In genomic region chr1:29260531-29260930, GRCh38 we compare ENCODE assay signal across 14 cellular contexts. TPM values are rescaled to one million over a fixed set of nuclear protein-coding genes. Genes with fewer than 3 reads are reported as not detected.
DNase-seq lines count a peak whose midpoint lies in the region; ATAC-seq, FAIRE-seq and TF ChIP-seq lines count a peak whose summit lies in the region.
"Had no signal": no experiment of that assay in that cellular context is flagged by ENCODE, and none has a peak within 500 bp of the region (broad histone marks: within the 10 kb centered on the region; RNA-seq: fewer than 3 reads in every experiment).

No MANE protein-coding gene starts in this region.

- FAIRE-seq in endothelial cell of umbilical vein (lab: Jason Lieb, UNC) = no peak
- FAIRE-seq: D721Med, GM19239 had no signal

- H3K27ac Mint-ChIP-seq in natural killer cell = no peak overlapping the region

- CTCF ChIA-PET in BJ (lab: Yijun Ruan, JAX) = interaction anchor here (0.8 to 1.5 kb wide), 3 partner anchors 11 to 24 kb away, joined by 3 read pairs; no protein-coding TSS in a partner anchor
- CTCF ChIA-PET in endothelial cell of umbilical vein (lab: Charles Lee) = interaction anchor here (0.8 to 1.3 kb wide), 2 partner anchors 15 to 1519 kb away, joined by 3 to 4 read pairs; no protein-coding TSS in a partner anchor

- no peak for DNase-seq in BJ (ENCODE audit: low read depth)
- DNase-seq in endothelial cell of umbilical vein (ENCODE audit: low read depth, low spot score) = no peak
- no peak for DNase-seq in natural killer cell
- DNase-seq in stimulated activated CD4-positive, alpha-beta T cell treated with anti-CD3 and anti-CD28 coated beads, Interleukin-15, amount 100 ng/mL, for 24 hours = no peak
- no peak for DNase-seq in GM10266 (ENCODE audit: extremely low spot score)
- DNase-seq in cortex of kidney (lab: John Stamatoyannopoulos, UW) = no peak
- DNase-seq: foreskin melanocyte, HCEC 1CT, PC-9 had no signal

- H3K36me3 ChIP-seq in BJ (ENCODE audit: control insufficient read depth, insufficient read depth, low read length) = peaks cover 2% of the 10 kb centered on the region; the same call in 1 of the 2 replicates
- H3K36me3 ChIP-seq in HUES48 (ENCODE audit: control insufficient read depth, insufficient read depth, low read length) = peaks cover 4% of the 10 kb centered on the region; the same call in 1 of the 2 replicates
- H3K36me3 ChIP-seq in endothelial cell of umbilical vein (ENCODE audit: control insufficient read depth in 2 of 2, extremely low read depth in 1 of 2, insufficient read depth in 2 of 2, low read length in 2 of 2) = no peaks in the 10 kb centered on the region

- no peaks in the 10 kb centered on the region for H4K20me1 ChIP-seq in endothelial cell of umbilical vein (replicated peaks; ENCODE audit: control insufficient read depth, extremely low read depth, insufficient read depth, low read length)

- intact Hi-C loops in endothelial cell of umbilical vein (cut with micrococcal nuclease) = no loop called here
- intact Hi-C loops in natural killer cell (cut with micrococcal nuclease) = no loop called here

- peak overlapping the region; percentile 47 for H3K4me3 ChIP-seq in BJ (ENCODE audit: low read depth, low read length)
- peak overlapping the region; percentile 69 for H3K4me3 ChIP-seq in HUES48 (ENCODE audit: low read depth, low read length)
- H3K4me3 ChIP-seq in endothelial cell of umbilical vein (replicated peaks in 1 of 3; ENCODE audit: insufficient read depth in 1 of 3, low read depth in 1 of 3, low read length in 3 of 3) = no peak overlapping the region
- H3K4me3 ChIP-seq: PC-9 had no signal

- no peak for TF ChIP-seq POLR2A in endothelial cell of umbilical vein (IDR thresholded peaks at IDR 0.05; ENCODE audit: low read depth, low read length)

- H3K27me3 ChIP-seq in BJ (ENCODE audit: control insufficient read depth, insufficient read depth, low read length) = no peaks in the 10 kb centered on the region
- H3K27me3 ChIP-seq in HUES48 (ENCODE audit: control insufficient read depth, insufficient read depth, low read length) = peaks cover 13% of the 10 kb centered on the region
- H3K27me3 ChIP-seq in endothelial cell of umbilical vein (ENCODE audit: control insufficient read depth in 2 of 2, insufficient read depth in 2 of 2, low read length in 2 of 2) = peaks cover 10 to 19% of the 10 kb centered on the region in 2 experiments

- peaks cover 29% of the 10 kb centered on the region for H3K4me1 ChIP-seq in HUES48 (ENCODE audit: control insufficient read depth, insufficient read depth, low read length)
- peaks cover 2% of the 10 kb centered on the region for H3K4me1 ChIP-seq in endothelial cell of umbilical vein (ENCODE audit: control insufficient read depth, extremely low read depth, insufficient read depth, low read length)

- no peaks in the 10 kb centered on the region for H3K79me2 ChIP-seq in endothelial cell of umbilical vein (ENCODE audit: control insufficient read depth, insufficient read depth, low read length)

- H3K4me2 ChIP-seq in endothelial cell of umbilical vein (ENCODE audit: insufficient read depth, low read length) = no peak overlapping the region
- H3K4me2 ChIP-seq: KMS-11, PC-9 had no signal

- H3K4me1 Mint-ChIP-seq in natural killer cell = peaks cover 7 to 10% of the 10 kb centered on the region in 2 donors

- TF ChIP-seq CTCF in BJ (IDR thresholded peaks at IDR 0.05; ENCODE audit: insufficient read depth, low read depth, low read length) = no peak
- no peak for TF ChIP-seq CTCF in endothelial cell of umbilical vein (IDR thresholded peaks at IDR 0.05; ENCODE audit: extremely low read depth in 1 of 2, insufficient read depth in 1 of 2, low read depth in 1 of 2, low read length in 2 of 2)
- no peak for TF ChIP-seq CTCF in natural killer cell (IDR thresholded peaks at IDR 0.05)
- no peak for TF ChIP-seq CTCF in GM10266 (IDR thresholded peaks at IDR 0.05; ENCODE audit: control insufficient read depth, insufficient read depth, low read depth, missing control alignments)

- no peaks in the 10 kb centered on the region for H3K9me3 Mint-ChIP-seq in natural killer cell

- no peaks in the 10 kb centered on the region for H3K9me1 ChIP-seq in endothelial cell of umbilical vein (replicated peaks; ENCODE audit: control insufficient read depth, extremely low read depth, insufficient read depth, low read length)

- no peaks in the 10 kb centered on the region for H3K9me3 ChIP-seq in HUES48 (ENCODE audit: control insufficient read depth, insufficient read depth, low read length)
- H3K9me3 ChIP-seq in endothelial cell of umbilical vein (replicated peaks; ENCODE audit: control insufficient read depth, insufficient read depth, low read length) = no peaks in the 10 kb centered on the region

- H3K9ac ChIP-seq in HUES48 (ENCODE audit: low read depth, low read length) (no peak overlapping the region), endothelial cell of umbilical vein (replicated peaks; ENCODE audit: extremely low read depth, insufficient read depth, low read length) (no peak overlapping the region)
- H3K9ac ChIP-seq: KMS-11 had no signal

- no peak overlapping the region for H2AFZ ChIP-seq in endothelial cell of umbilical vein (ENCODE audit: low read depth, low read length)
- H2AFZ ChIP-seq: PC-9 had no signal

- no TSS peak for BruUV-seq in endothelial cell of umbilical vein (replicated peaks; lab: Mats Ljungman, UMichigan)

- H3K4me3 Mint-ChIP-seq in natural killer cell = peak overlapping the region; percentile 79

- H3K27me3 Mint-ChIP-seq in natural killer cell (ENCODE audit: low read depth in 2 of 2) = peaks cover 43 to 44% of the 10 kb centered on the region in 2 donors

- ATAC-seq in natural killer cell = no peak
- ATAC-seq in HG03108 (IDR thresholded peaks at IDR 0.05; ENCODE audit: unreplicated experiment) = no peak

- H3K36me3 Mint-ChIP-seq in natural killer cell = no peaks in the 10 kb centered on the region

- POLR2A ChIA-PET in BJ (lab: Charles Lee) (no interaction called here), endothelial cell of umbilical vein (lab: Charles Lee) (no interaction called here)

- dilution Hi-C loops in endothelial cell of umbilical vein (cut with MboI; ENCODE audit: extremely low pct_ligation_motif_present, low sequenced_read_pairs) = no loop called here

- H3K27ac ChIP-seq in HUES48 (ENCODE audit: low read depth, low read length) = no peak overlapping the region
- H3K27ac ChIP-seq in endothelial cell of umbilical vein (ENCODE audit: insufficient read depth, low read depth, low read length) = no peak overlapping the region
- H3K27ac ChIP-seq: KMS-11, PC-9 had no signal

TF ChIP-seq in endothelial cell of umbilical vein, 7 proteins besides CTCF, POLR2A, EP300 and RAD21:
- no peak for TF ChIP-seq POLR2AphosphoS5 (IDR thresholded peaks at IDR 0.05; ENCODE audit: insufficient read depth, low read depth, low read length)
- TF ChIP-seq EZH2 (IDR thresholded peaks at IDR 0.05; ENCODE audit: borderline replicate concordance, low read depth, low read length, severe bottlenecking) = peak; percentile 14
- no peak for TF ChIP-seq FOS (IDR thresholded peaks at IDR 0.05; ENCODE audit: borderline replicate concordance, insufficient read depth, low read length)
TF ChIP-seq in endothelial cell of umbilical vein: peak in this region for 1.

RNA-seq across cellular contexts. Expression of gene PTPRU, which starts 24.2 kb away (rescaled TPM):
- polyA plus RNA-seq in BJ (2011; rRNA removed) = 12.8 and 19.8 TPM in 2 replicates
- polyA minus RNA-seq in BJ (2011; rRNA and poly(A)+ RNA removed) = 20.9 and 26.4 TPM in 2 replicates
- 2.6 and 3.3 TPM in 2 replicates for total RNA-seq in endothelial cell of umbilical vein
- 0.58 and 0.72 TPM in 2 replicates for polyA plus RNA-seq in endothelial cell of umbilical vein
- 0.39 and 0.73 TPM in 2 replicates for polyA plus RNA-seq in endothelial cell of umbilical vein (2011; cell fraction: cytosol; rRNA removed)
- polyA plus RNA-seq in endothelial cell of umbilical vein (2011; cell fraction: nucleus; rRNA removed) = 0.96 and 1.1 TPM in 2 replicates
- polyA plus RNA-seq in endothelial cell of umbilical vein (2012) = 2.0 and 6.3 TPM in 2 replicates
- 1.3 and 3.0 TPM in 2 replicates for polyA minus RNA-seq in endothelial cell of umbilical vein
- 23.8 TPM for polyA minus RNA-seq in endothelial cell of umbilical vein (2011; cell fraction: cytosol; rRNA and poly(A)+ RNA removed)
- polyA minus RNA-seq in endothelial cell of umbilical vein (2011; cell fraction: nucleus; rRNA and poly(A)+ RNA removed) = 0.82 and 1.4 TPM in 2 replicates
- total RNA-seq in natural killer cell = 1 to 10 TPM in 1 of 3 donors, under 1 TPM in 2; 0.54 to 1.6 (median 0.79) TPM

RNA-seq across cellular contexts. Expression of gene MECR, which starts 29.8 kb away (rescaled TPM):
- 20.9 and 35.6 TPM in 2 replicates for polyA plus RNA-seq in BJ (2011; rRNA removed)
- 21.7 and 27.8 TPM in 2 replicates for polyA minus RNA-seq in BJ (2011; rRNA and poly(A)+ RNA removed)
- 30.1 and 33.5 TPM in 2 replicates for total RNA-seq in endothelial cell of umbilical vein
- polyA plus RNA-seq in endothelial cell of umbilical vein = 24.6 and 30.9 TPM in 2 replicates
- 28.5 and 29.1 TPM in 2 replicates for polyA plus RNA-seq in endothelial cell of umbilical vein (2011; cell fraction: cytosol; rRNA removed)
- polyA plus RNA-seq in endothelial cell of umbilical vein (2011; cell fraction: nucleus; rRNA removed) = 32.9 and 36.4 TPM in 2 replicates
- polyA plus RNA-seq in endothelial cell of umbilical vein (2012) = 26.7 and 31.6 TPM in 2 replicates
- 23.8 and 26.1 TPM in 2 replicates for polyA minus RNA-seq in endothelial cell of umbilical vein
- polyA minus RNA-seq in endothelial cell of umbilical vein (2011; cell fraction: cytosol; rRNA and poly(A)+ RNA removed) = 17.3 TPM
- polyA minus RNA-seq in endothelial cell of umbilical vein (2011; cell fraction: nucleus; rRNA and poly(A)+ RNA removed) = 15.3 and 15.5 TPM in 2 replicates
- total RNA-seq in natural killer cell = 10 to 100 TPM in 1 of 3 donors, 1 to 10 TPM in 2; 8.0 to 11.2 (median 8.8) TPM

Comparison
In these comparisons a context has a peak if more than half of its experiments do, and no peak if none do; other contexts are left out.
1. H3K4me3 ChIP-seq: peak in BJ (single experiment) and HUES48 (single experiment); none in endothelial cell of umbilical vein (0 of 3).